Comparison of ENCODE assay signal across 10 cellular contexts in the genomic region with DNA sequence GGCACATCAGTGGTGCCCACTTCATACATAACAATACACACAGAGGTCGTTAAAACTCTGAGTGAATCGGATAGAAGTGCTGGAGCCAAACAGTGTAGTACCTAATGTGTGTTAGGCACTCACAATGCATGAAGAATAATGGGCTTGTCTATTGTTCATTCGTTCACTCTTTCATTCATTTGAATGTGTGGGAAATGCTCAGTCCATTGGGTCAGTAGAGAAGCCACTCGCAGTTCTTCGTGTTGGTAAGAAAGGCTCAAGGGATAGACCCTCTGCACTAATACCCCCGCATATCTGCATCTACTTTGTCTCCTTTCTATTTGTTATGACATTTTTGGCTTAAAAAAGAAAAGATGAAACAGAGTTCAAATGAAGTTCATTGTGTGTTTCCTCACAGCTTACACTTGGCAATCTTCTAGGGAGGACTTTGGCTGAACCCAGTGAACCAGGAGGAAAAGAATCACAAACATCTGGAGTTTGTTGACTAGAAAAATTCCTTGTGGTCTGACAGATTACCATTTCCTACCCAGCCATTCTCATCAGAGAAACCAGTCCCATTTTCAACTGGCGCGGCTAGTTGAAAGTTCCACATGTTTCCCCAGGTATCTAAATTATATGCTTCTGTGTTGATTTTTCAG. TPM values are rescaled to one million over a fixed set of nuclear protein-coding genes. Genes with fewer than 3 reads are reported as not detected.
DNase-seq lines count a peak whose midpoint lies in the region; ATAC-seq, FAIRE-seq and TF ChIP-seq lines count a peak whose summit lies in the region.
"Had no signal": no experiment of that assay in that cellular context is flagged by ENCODE, and none has a peak within 500 bp of the region (broad histone marks: within the 10 kb centered on the region; RNA-seq: fewer than 3 reads in every experiment).

No MANE protein-coding gene starts in this region.

- H3K27me3 ChIP-seq in SJSA1 (replicated peaks) (no peaks in the 10 kb centered on the region), pancreas (no peaks in the 10 kb centered on the region)

- peak; percentile 34 for FAIRE-seq in pancreas (lab: Jason Lieb, UNC)

- H3K27ac ChIP-seq in SJSA1 (peak overlapping the region; percentile 90), pancreas (peak overlapping the region in 2 of 4 donors; percentile 32 to 38)

- 77 to 81% methylated on average over 8 of the region's 8 CpGs for WGBS in pancreas, 2 donors

- ATAC-seq in pancreas: peak; percentile 30 to 72 (median 56)
- no peak for ATAC-seq in HG03521 (IDR thresholded peaks at IDR 0.05; ENCODE audit: unreplicated experiment)

- no peaks in the 10 kb centered on the region for H3K9me3 ChIP-seq in SJSA1 (replicated peaks)
- H3K9me3 ChIP-seq in pancreas: no peaks in the 10 kb centered on the region

- H3K4me1 ChIP-seq in SJSA1 (replicated peaks) (peaks cover 29% of the 10 kb centered on the region), pancreas (peaks cover 0 to 5% (median 0%) of the 10 kb centered on the region in 3 donors)

- TF ChIP-seq CTCF in fibroblast of villous mesenchyme (IDR thresholded peaks at IDR 0.05; ENCODE audit: insufficient read depth, low read depth, low read length): no peak
- no peak for TF ChIP-seq CTCF in pancreas (IDR thresholded peaks at IDR 0.05)

- H3K36me3 ChIP-seq in SJSA1 (no peaks in the 10 kb centered on the region), pancreas (no peaks in the 10 kb centered on the region)

- DNase-seq in AG08395 (ENCODE audit: low spot score) (peak; percentile 94), SJSA1 (ENCODE audit: low read depth in 1 of 2, low spot score in 2 of 2) (peak; percentile 59 to 82), fibroblast of villous mesenchyme (ENCODE audit: low read depth) (peak; percentile 97), pancreas (no peak), T-helper 2 cell (no peak)
- no peak for DNase-seq in activated naive CD4-positive, alpha-beta T cell treated with anti-CD3 and anti-CD28 coated beads, Interleukin-2, amount 50 U/mL, for 16 hours
- DNase-seq in activated CD8-positive, alpha-beta memory T cell treated with anti-CD3 and anti-CD28 coated beads for 24 hours: no peak
- DNase-seq: CD4-positive, alpha-beta T cell; NK-92 treated with Interleukin-12 subunit alpha and Interleukin-12 subunit beta, amount 100 ng/mL, for 24 hours had no signal

- intact Hi-C loops in pancreas (cut with DNase I): no loop called here

- H3K4me3 ChIP-seq in SJSA1 (no peak overlapping the region), fibroblast of villous mesenchyme (ENCODE audit: low read depth, low read length) (peak overlapping the region; percentile 12), pancreas (no peak overlapping the region)

RNA-seq across cellular contexts. Expression of gene MFSD1, which starts 32.9 kb away (rescaled TPM):
- total RNA-seq in SJSA1 (2014; rRNA removed; shearing (Covaris generic)): 46.4 and 55.9 TPM in 2 replicates
- total RNA-seq in fibroblast of villous mesenchyme (95.7 and 142 TPM in 2 replicates), pancreas (10 to 100 TPM; 13.0 to 37.4 (median 22.6) TPM)
- 10 to 100 TPM in 1 of 2 donors, 1 to 10 TPM in 1; 8.9 to 27.2 TPM for polyA plus RNA-seq in pancreas

RNA-seq across cellular contexts. Expression of gene RARRES1, which starts 36.7 kb away (rescaled TPM):
- total RNA-seq in SJSA1 (2014; rRNA removed; shearing (Covaris generic)): 0.66 and 4.9 TPM in 2 replicates
- total RNA-seq in fibroblast of villous mesenchyme (6.4 and 8.2 TPM in 2 replicates), pancreas (10 to 100 TPM in 2 of 6 donors, 1 to 10 TPM in 3, under 1 TPM in 1; 0.79 to 48.3 (median 3.9) TPM)
- polyA plus RNA-seq in pancreas: 1 to 10 TPM; 2.6 to 5.2 TPM
- total RNA-seq: CD4-positive, alpha-beta T cell had no signal

Comparison
In these comparisons a context has a peak if more than half of its experiments do, and no peak if none do; other contexts are left out.
1. DNase-seq: peak in AG08395 (single experiment), SJSA1 (2 of 2) and fibroblast of villous mesenchyme (single experiment); none in pancreas (0 of 6), T-helper 2 cell (0 of 5), activated naive CD4-positive, alpha-beta T cell treated with anti-CD3 and anti-CD28 coated beads, Interleukin-2, amount 50 U/mL, for 16 hours (single experiment) and activated CD8-positive, alpha-beta memory T cell treated with anti-CD3 and anti-CD28 coated beads for 24 hours (single experiment).